Comparison of ENCODE assay signal across 32 cellular contexts in genomic region chr4:30746735-30747134, GRCh38. TPM values are rescaled to one million over a fixed set of nuclear protein-coding genes. Genes with fewer than 3 reads are reported as not detected.
"Had no signal": no experiment of that assay in that cellular context is flagged by ENCODE, and none has a peak within 500 bp of the region (broad histone marks: within the 10 kb centered on the region; RNA-seq: fewer than 3 reads in every experiment).

No MANE protein-coding gene starts in this region.

- ATAC-seq: activated CD4-positive, CD25-positive, alpha-beta regulatory T cell treated with anti-CD3 and anti-CD28 coated beads, Interleukin-2, amount 50 U/mL, for 24 hours; activated CD8-positive, alpha-beta T cell treated with anti-CD3 and anti-CD28 coated beads for 36 hours; activated naive CD8-positive, alpha-beta T cell treated with anti-CD3 and anti-CD28 coated beads, Interleukin-2, amount 50 U/mL, for 24 hours; esophagus mucosa; foreskin keratinocyte; gastrocnemius medialis; heart left ventricle; T-helper 17 cell had no signal

- H3K4me1 Mint-ChIP-seq: activated B cell treated with CpG ODN at 0.5 μM for 24 hours; activated naive CD4-positive, alpha-beta T cell treated with anti-CD3 and anti-CD28 coated beads, Interleukin-2, amount 50 U/mL, for 24 hours; activated naive CD8-positive, alpha-beta T cell treated with anti-CD3 and anti-CD28 coated beads for 36 hours; activated naive CD8-positive, alpha-beta T cell treated with anti-CD3 and anti-CD28 coated beads, Interleukin-2, amount 50 U/mL, for 24 hours; T-helper 17 cell had no signal

- H3K27ac Mint-ChIP-seq: activated B cell treated with CpG ODN at 0.5 μM for 24 hours; activated CD8-positive, alpha-beta T cell treated with anti-CD3 and anti-CD28 coated beads for 36 hours; activated naive CD4-positive, alpha-beta T cell treated with anti-CD3 and anti-CD28 coated beads for 36 hours; activated naive CD4-positive, alpha-beta T cell treated with anti-CD3 and anti-CD28 coated beads, Interleukin-2, amount 50 U/mL, for 24 hours; activated naive CD8-positive, alpha-beta T cell treated with anti-CD3 and anti-CD28 coated beads for 36 hours; activated naive CD8-positive, alpha-beta T cell treated with anti-CD3 and anti-CD28 coated beads, Interleukin-2, amount 50 U/mL, for 24 hours; activated T-helper 1 cell treated with anti-CD3 and anti-CD28 coated beads, Interleukin-12 subunit alpha, Interleukin-12 subunit beta, Interleukin-2, Interleukin-4 antibody, amounts not matched to agents 30 ng/mL and 10 ng/mL and 1 ng/mL, durations not matched to agents 14 hours and 24 hours and 36 hours; activated T-helper 2 cell treated with anti-CD3 and anti-CD28 coated beads, Interferon-gamma antibody, Interleukin-2, Interleukin-4, amounts not matched to agents 10 μg/mL and 5 μg/mL and 100 μg/mL, durations not matched to agents 14 hours and 24 hours and 36 hours; T-helper 17 cell; T-helper 2 cell treated with Interferon-gamma antibody and Interleukin-4, amounts not matched to agents 5 μg/mL and 100 μg/mL, for 36 hours had no signal

- H3K36me3 ChIP-seq: adrenal gland, brain microvascular endothelial cell, colonic mucosa, gastrocnemius medialis, heart left ventricle, WERI-Rb-1 had no signal

- H3K36me3 Mint-ChIP-seq: activated naive CD4-positive, alpha-beta T cell treated with anti-CD3 and anti-CD28 coated beads, Interleukin-2, amount 50 U/mL, for 24 hours; activated naive CD8-positive, alpha-beta T cell treated with anti-CD3 and anti-CD28 coated beads for 36 hours had no signal

- H3K4me1 ChIP-seq: adrenal gland, colonic mucosa, gastrocnemius medialis had no signal

- H3K27me3 Mint-ChIP-seq: activated B cell treated with CpG ODN at 0.5 μM for 24 hours; activated CD8-positive, alpha-beta T cell treated with anti-CD3 and anti-CD28 coated beads for 36 hours; activated naive CD4-positive, alpha-beta T cell treated with anti-CD3 and anti-CD28 coated beads, Interleukin-2, amount 50 U/mL, for 24 hours; activated naive CD8-positive, alpha-beta T cell treated with anti-CD3 and anti-CD28 coated beads for 36 hours; activated naive CD8-positive, alpha-beta T cell treated with anti-CD3 and anti-CD28 coated beads, Interleukin-2, amount 50 U/mL, for 24 hours; T-helper 17 cell had no signal

- H3K4me3 ChIP-seq: adrenal gland, colonic mucosa, gastrocnemius medialis, heart left ventricle had no signal

- H3K9me3 ChIP-seq: adrenal gland, colonic mucosa, gastrocnemius medialis, heart left ventricle had no signal

- H3K27me3 ChIP-seq: adrenal gland, brain microvascular endothelial cell, colonic mucosa, foreskin keratinocyte, gastrocnemius medialis, heart left ventricle had no signal

- DNase-seq: activated B cell treated with CpG ODN at 0.5 μM for 24 hours; activated CD4-positive, alpha-beta T cell treated with anti-CD3 and anti-CD28 coated beads for 48 hours; activated CD4-positive, alpha-beta T cell treated with anti-CD3 and anti-CD28 coated beads, Interleukin-2, amount 50 U/mL, for 1 hour; activated CD4-positive, alpha-beta T cell treated with anti-CD3 and anti-CD28 coated beads, Interleukin-2, amount 50 U/mL, for 48 hours; activated CD8-positive, alpha-beta memory T cell treated with anti-CD3 and anti-CD28 coated beads for 24 hours; activated CD8-positive, alpha-beta memory T cell treated with anti-CD3 and anti-CD28 coated beads, Interleukin-2, amount 50 U/mL, for 4 hours; activated CD8-positive, alpha-beta T cell treated with anti-CD3 and anti-CD28 coated beads for 36 hours; activated effector memory CD4-positive, alpha-beta T cell treated with anti-CD3 and anti-CD28 coated beads, Interleukin-2, amount 50 U/mL, for 16 hours; activated naive CD4-positive, alpha-beta T cell treated with anti-CD3 and anti-CD28 coated beads for 36 hours; activated naive CD8-positive, alpha-beta T cell treated with anti-CD3 and anti-CD28 coated beads for 36 hours; activated naive CD8-positive, alpha-beta T cell treated with anti-CD3 and anti-CD28 coated beads, Interleukin-2, amount 50 U/mL, for 24 hours; activated T-cell treated with anti-CD3 and anti-CD28 coated beads, Interleukin-2, amount 50 U/mL, for 1 hour; activated T-cell treated with anti-CD3 and anti-CD28 coated beads, Interleukin-2, amount 50 U/mL, for 48 hours; adrenal gland; brain microvascular endothelial cell; caudate nucleus; colonic mucosa; effector CD8-positive, alpha-beta T cell; foreskin keratinocyte; gastrocnemius medialis; glutamatergic neuron; heart left ventricle; T-helper 1 cell; T-helper 17 cell; T1000; WERI-Rb-1 had no signal

- H3K9me3 Mint-ChIP-seq: activated CD8-positive, alpha-beta T cell treated with anti-CD3 and anti-CD28 coated beads for 36 hours; activated naive CD4-positive, alpha-beta T cell treated with anti-CD3 and anti-CD28 coated beads for 36 hours; activated naive CD8-positive, alpha-beta T cell treated with anti-CD3 and anti-CD28 coated beads for 36 hours; activated naive CD8-positive, alpha-beta T cell treated with anti-CD3 and anti-CD28 coated beads, Interleukin-2, amount 50 U/mL, for 24 hours; activated T-helper 1 cell treated with anti-CD3 and anti-CD28 coated beads, Interleukin-12 subunit alpha, Interleukin-12 subunit beta, Interleukin-2, Interleukin-4 antibody, amounts not matched to agents 30 ng/mL and 10 ng/mL and 1 ng/mL, durations not matched to agents 14 hours and 24 hours and 36 hours; activated T-helper 2 cell treated with anti-CD3 and anti-CD28 coated beads, Interferon-gamma antibody, Interleukin-2, Interleukin-4, amounts not matched to agents 10 μg/mL and 5 μg/mL and 100 μg/mL, durations not matched to agents 14 hours and 24 hours and 36 hours; T-helper 2 cell treated with Interferon-gamma antibody and Interleukin-4, amounts not matched to agents 5 μg/mL and 100 μg/mL, for 36 hours had no signal

- H3K4me3 Mint-ChIP-seq: activated B cell treated with CpG ODN at 0.5 μM for 24 hours; activated CD8-positive, alpha-beta T cell treated with anti-CD3 and anti-CD28 coated beads for 36 hours; activated naive CD4-positive, alpha-beta T cell treated with anti-CD3 and anti-CD28 coated beads for 36 hours; activated naive CD4-positive, alpha-beta T cell treated with anti-CD3 and anti-CD28 coated beads, Interleukin-2, amount 50 U/mL, for 24 hours; activated naive CD8-positive, alpha-beta T cell treated with anti-CD3 and anti-CD28 coated beads for 36 hours; activated naive CD8-positive, alpha-beta T cell treated with anti-CD3 and anti-CD28 coated beads, Interleukin-2, amount 50 U/mL, for 24 hours; activated T-helper 1 cell treated with anti-CD3 and anti-CD28 coated beads, Interleukin-12 subunit alpha, Interleukin-12 subunit beta, Interleukin-2, Interleukin-4 antibody, amounts not matched to agents 30 ng/mL and 10 ng/mL and 1 ng/mL, durations not matched to agents 14 hours and 24 hours and 36 hours; T-helper 17 cell; T-helper 2 cell treated with Interferon-gamma antibody and Interleukin-4, amounts not matched to agents 5 μg/mL and 100 μg/mL, for 36 hours had no signal

- H3K27ac ChIP-seq: adrenal gland, brain microvascular endothelial cell, colonic mucosa, foreskin keratinocyte, gastrocnemius medialis, heart left ventricle, WERI-Rb-1 had no signal

RNA-seq across cellular contexts. Expression of gene PCDH7, which starts 26.6 kb away (rescaled TPM):
- total RNA-seq: activated B cell treated with CpG ODN at 0.5 μM for 24 hours; activated CD8-positive, alpha-beta T cell treated with anti-CD3 and anti-CD28 coated beads for 36 hours; activated naive CD4-positive, alpha-beta T cell treated with anti-CD3 and anti-CD28 coated beads for 36 hours; activated naive CD8-positive, alpha-beta T cell treated with anti-CD3 and anti-CD28 coated beads for 36 hours; activated T-helper 1 cell treated with anti-CD3 and anti-CD28 coated beads, Interleukin-12 subunit alpha, Interleukin-12 subunit beta, Interleukin-2, Interleukin-4 antibody, amounts not matched to agents 30 ng/mL and 10 ng/mL and 1 ng/mL, durations not matched to agents 14 hours and 24 hours and 36 hours; activated T-helper 2 cell treated with anti-CD3 and anti-CD28 coated beads, Interferon-gamma antibody, Interleukin-2, Interleukin-4, amounts not matched to agents 10 μg/mL and 5 μg/mL and 100 μg/mL, durations not matched to agents 14 hours and 24 hours and 36 hours; T-helper 17 cell had no signal
